In genomic region chr16:68235882-68236803, GRCh38 we compare ENCODE assay signal across 8 cellular contexts. TPM values are rescaled to one million over a fixed set of nuclear protein-coding genes. Genes with fewer than 3 reads are reported as not detected.
DNase-seq lines count a peak whose midpoint lies in the region; ATAC-seq, FAIRE-seq and TF ChIP-seq lines count a peak whose summit lies in the region.

Gene ESRP2 (minus strand): TSS chr16:68236127. CDS start chr16:68236045, 82 bp downstream.

- BruUV-seq in endothelial cell of umbilical vein (replicated peaks; lab: Mats Ljungman, UMichigan): no TSS peak

- H3K4me2 ChIP-seq in endothelial cell of umbilical vein (ENCODE audit: insufficient read depth, low read length): peak within 1 kb of the TSS; percentile 17

- peak; percentile 48 for FAIRE-seq in endothelial cell of umbilical vein (lab: Jason Lieb, UNC)

- H3K27ac Mint-ChIP-seq in WTC11: peak within 1 kb of the TSS; percentile 98
- peak within 1 kb of the TSS; percentile 9 to 95 (median 89) for H3K27ac Mint-ChIP-seq in naive thymus-derived CD4-positive, alpha-beta T cell

- H3K27ac ChIP-seq in C4-2B (peak within 1 kb of the TSS; percentile 97), HUES48 (ENCODE audit: low read depth, low read length) (peak within 1 kb of the TSS; percentile 95), endothelial cell of umbilical vein (ENCODE audit: insufficient read depth, low read depth, low read length) (peak within 1 kb of the TSS; percentile 93)
- peak within 1 kb of the TSS; percentile 67 for H3K27ac ChIP-seq in naive thymus-derived CD4-positive, alpha-beta T cell (ENCODE audit: low read depth, low read length)

- ATAC-seq in WTC11: peak; percentile 6
- peak; percentile 9 for ATAC-seq in naive thymus-derived CD4-positive, alpha-beta T cell
- no peak for ATAC-seq in HG02571 (IDR thresholded peaks at IDR 0.05; ENCODE audit: unreplicated experiment)
- no peak for ATAC-seq in GM18873 (IDR thresholded peaks at IDR 0.05; ENCODE audit: low FRiP score, unreplicated experiment)

- CTCF ChIA-PET in WTC11 (lab: Charles Lee): interaction anchor here (0.9 to 5.1 kb wide), 6 partner anchors 26 to 352 kb away, joined by 3 to 46 read pairs (median 11); partner anchors contain the start of genes NFATC3 and SLC7A6
- CTCF ChIA-PET in endothelial cell of umbilical vein (lab: Charles Lee): interaction anchor here (3.4 kb wide), 1 partner anchor 26 kb away, joined by 30 read pairs; the partner anchor contains the start of gene SLC7A6
- CTCF ChIA-PET in naive thymus-derived CD4-positive, alpha-beta T cell (lab: Charles Lee): interaction anchor here (0.6 to 1.2 kb wide), 2 partner anchors 19 to 197 kb away, joined by 3 read pairs; no protein-coding TSS in a partner anchor

- H3K4me1 ChIP-seq in HUES48 (ENCODE audit: control insufficient read depth, insufficient read depth, low read length): peaks cover 22% of the 10 kb centered on the region
- H3K4me1 ChIP-seq in endothelial cell of umbilical vein (ENCODE audit: control insufficient read depth, extremely low read depth, insufficient read depth, low read length): peaks cover 13% of the 10 kb centered on the region
- peaks cover 6 to 10% of the 10 kb centered on the region in 2 donors for H3K4me1 ChIP-seq in naive thymus-derived CD4-positive, alpha-beta T cell (ENCODE audit: control insufficient read depth in 2 of 2, insufficient read depth in 2 of 2, low read length in 2 of 2)

- H3K4me3 Mint-ChIP-seq in WTC11: peak within 1 kb of the TSS; percentile 94
- peak within 1 kb of the TSS; percentile 90 to 99 (median 96) for H3K4me3 Mint-ChIP-seq in naive thymus-derived CD4-positive, alpha-beta T cell

- H4K20me1 ChIP-seq in endothelial cell of umbilical vein (replicated peaks; ENCODE audit: control insufficient read depth, extremely low read depth, insufficient read depth, low read length): no peaks in the 10 kb centered on the region

- POLR2A ChIA-PET in WTC11 (lab: Charles Lee): interaction anchor here (0.8 to 4.2 kb wide), 5 partner anchors 18 to 151 kb away, joined by 3 to 39 read pairs (median 7); partner anchors contain the start of genes NFATC3, PRMT7, SLC7A6 and SLC7A6OS
- POLR2A ChIA-PET in endothelial cell of umbilical vein (lab: Charles Lee): interaction anchor here (0.9 kb wide), 1 partner anchor 96 kb away, joined by 3 read pairs; no protein-coding TSS in a partner anchor
- POLR2A ChIA-PET in naive thymus-derived CD4-positive, alpha-beta T cell (lab: Charles Lee): interaction anchor here (0.8 to 2.3 kb wide), 10 partner anchors 8 to 300 kb away, joined by 3 to 9 read pairs (median 5); partner anchors contain the start of gene NFATC3

- no peaks in the 10 kb centered on the region for H3K79me2 ChIP-seq in endothelial cell of umbilical vein (ENCODE audit: control insufficient read depth, insufficient read depth, low read length)

- peak within 1 kb of the TSS; percentile 46 for H2AFZ ChIP-seq in endothelial cell of umbilical vein (ENCODE audit: low read depth, low read length)

- H3K36me3 ChIP-seq in HUES48 (ENCODE audit: control insufficient read depth, insufficient read depth, low read length): peaks cover 26% of the 10 kb centered on the region
- H3K36me3 ChIP-seq in endothelial cell of umbilical vein (ENCODE audit: control insufficient read depth in 2 of 2, extremely low read depth in 1 of 2, insufficient read depth in 2 of 2, low read length in 2 of 2): no peaks in the 10 kb centered on the region
- peaks cover 0 to 3% (median 0%) of the 10 kb centered on the region in 3 experiments for H3K36me3 ChIP-seq in naive thymus-derived CD4-positive, alpha-beta T cell (ENCODE audit: control insufficient read depth in 2 of 3, insufficient read depth in 3 of 3, low read length in 3 of 3)

- peaks cover 14% of the 10 kb centered on the region for H3K27me3 Mint-ChIP-seq in WTC11 (ENCODE audit: low read depth)
- peaks cover 0 to 13% (median 0%) of the 10 kb centered on the region in 5 donors for H3K27me3 Mint-ChIP-seq in naive thymus-derived CD4-positive, alpha-beta T cell

- no peaks in the 10 kb centered on the region for H3K9me3 ChIP-seq in HUES48 (ENCODE audit: control insufficient read depth, insufficient read depth, low read length)
- no peaks in the 10 kb centered on the region for H3K9me3 ChIP-seq in endothelial cell of umbilical vein (replicated peaks; ENCODE audit: control insufficient read depth, insufficient read depth, low read length)
- no peaks in the 10 kb centered on the region for H3K9me3 ChIP-seq in naive thymus-derived CD4-positive, alpha-beta T cell (ENCODE audit: control insufficient read depth in 2 of 3, low read length in 3 of 3)

- intact Hi-C loops in endothelial cell of umbilical vein (cut with micrococcal nuclease): loop anchor here (2.0 kb wide), 1 partner anchor 343 kb away; the partner anchor contains the start of gene PSKH1
- intact Hi-C loops in naive thymus-derived CD4-positive, alpha-beta T cell (cut with micrococcal nuclease): loop anchor here (2.0 to 10.0 kb wide), 8 partner anchors 25 to 571 kb away; partner anchors contain the start of genes ACD (in 1 of the 2), C16orf86 (in 1 of the 2), ENKD1 (in 1 of the 2) and NFATC3 (in 1 of the 2)

- no peak for TF ChIP-seq POLR2A in endothelial cell of umbilical vein (IDR thresholded peaks at IDR 0.05; ENCODE audit: low read depth, low read length)

- dilution Hi-C loops in endothelial cell of umbilical vein (cut with MboI; ENCODE audit: extremely low pct_ligation_motif_present, low sequenced_read_pairs): no loop called here

- H3K9ac ChIP-seq in HUES48 (ENCODE audit: low read depth, low read length) (peak within 1 kb of the TSS; percentile 83), endothelial cell of umbilical vein (replicated peaks; ENCODE audit: extremely low read depth, insufficient read depth, low read length) (peak within 1 kb of the TSS; percentile 57)

- DNase-seq in WTC11 (ENCODE audit: low spot score) (peak; percentile 80), endothelial cell of umbilical vein (ENCODE audit: low read depth, low spot score) (no peak), AG08395 (ENCODE audit: low spot score) (no peak)
- DNase-seq in naive thymus-derived CD4-positive, alpha-beta T cell: peak in 6 of 9 donors; percentile 30 to 49 (median 32)

- H3K36me3 Mint-ChIP-seq in WTC11: peaks cover 15% of the 10 kb centered on the region; the same call in 1 of the 2 replicates
- peaks cover 0 to 2% (median 0%) of the 10 kb centered on the region in 5 donors for H3K36me3 Mint-ChIP-seq in naive thymus-derived CD4-positive, alpha-beta T cell

- H3K4me3 ChIP-seq in HUES48 (ENCODE audit: low read depth, low read length): peak within 1 kb of the TSS; percentile 82
- H3K4me3 ChIP-seq in endothelial cell of umbilical vein (replicated peaks in 1 of 3; ENCODE audit: insufficient read depth in 1 of 3, low read depth in 1 of 3, low read length in 3 of 3): peak within 1 kb of the TSS in 2 of 3 experiments; percentile 1 to 35
- H3K4me3 ChIP-seq in naive thymus-derived CD4-positive, alpha-beta T cell (ENCODE audit: low read length): peak within 1 kb of the TSS; percentile 91

- no peaks in the 10 kb centered on the region for H3K9me1 ChIP-seq in endothelial cell of umbilical vein (replicated peaks; ENCODE audit: control insufficient read depth, extremely low read depth, insufficient read depth, low read length)

- peaks cover 24% of the 10 kb centered on the region for H3K4me1 Mint-ChIP-seq in WTC11
- H3K4me1 Mint-ChIP-seq in naive thymus-derived CD4-positive, alpha-beta T cell: peaks cover 23 to 45% (median 34%) of the 10 kb centered on the region in 7 donors

- no peaks in the 10 kb centered on the region for H3K9me3 Mint-ChIP-seq in WTC11
- H3K9me3 Mint-ChIP-seq in naive thymus-derived CD4-positive, alpha-beta T cell: peaks cover 0 to 5% (median 0%) of the 10 kb centered on the region in 11 donors

- H3K27me3 ChIP-seq in HUES48 (ENCODE audit: control insufficient read depth, insufficient read depth, low read length) (no peaks in the 10 kb centered on the region), endothelial cell of umbilical vein (ENCODE audit: control insufficient read depth in 2 of 2, insufficient read depth in 2 of 2, low read length in 2 of 2) (no peaks in the 10 kb centered on the region)
- H3K27me3 ChIP-seq in naive thymus-derived CD4-positive, alpha-beta T cell (ENCODE audit: control insufficient read depth in 2 of 2, insufficient read depth in 2 of 2, low read length in 2 of 2): no peaks in the 10 kb centered on the region

- TF ChIP-seq CTCF in C4-2B (conservative IDR thresholded peaks at IDR 0.05) (no peak), WTC11 (IDR thresholded peaks at IDR 0.05) (no peak), endothelial cell of umbilical vein (IDR thresholded peaks at IDR 0.05; ENCODE audit: extremely low read depth in 1 of 2, insufficient read depth in 1 of 2, low read depth in 1 of 2, low read length in 2 of 2) (no peak)

TF ChIP-seq in WTC11, 78 proteins besides CTCF, POLR2A, EP300 and RAD21 (continues in another document):
- TF ChIP-seq CBFB (CRISPR knock-in tag; IDR thresholded peaks at IDR 0.05; ENCODE audit: low read depth) (0 out of 2 replicates have a peak, but pooled peaks have one; percentile 63), EMX1 (CRISPR knock-in tag; IDR thresholded peaks at IDR 0.05) (peak; percentile 61; the same call in 1 of the 2 replicates)

TF ChIP-seq in endothelial cell of umbilical vein, 7 proteins besides CTCF, POLR2A, EP300 and RAD21 (continues in another document):
- TF ChIP-seq FOS (IDR thresholded peaks at IDR 0.05; ENCODE audit: borderline replicate concordance, insufficient read depth, low read length): no peak
- peak; percentile 49 for TF ChIP-seq EZH2 (IDR thresholded peaks at IDR 0.05; ENCODE audit: borderline replicate concordance, low read depth, low read length, severe bottlenecking)
- no peak for TF ChIP-seq MYC (IDR thresholded peaks at IDR 0.05; ENCODE audit: low read depth, low read length)
- no peak for TF ChIP-seq GATA2 (IDR thresholded peaks at IDR 0.05; ENCODE audit: insufficient read depth, insufficient read length, low read depth, low read length)
- no peak for TF ChIP-seq POLR2AphosphoS5 (IDR thresholded peaks at IDR 0.05; ENCODE audit: insufficient read depth, low read depth, low read length)

RNA-seq across cellular contexts. Expression of gene ESRP2, which starts in this region (rescaled TPM):
- total RNA-seq in WTC11 (2021) (48.5 to 55.0 TPM (median 49.8 TPM) in 3 replicates), endothelial cell of umbilical vein (0.66 and 0.99 TPM in 2 replicates)
- polyA plus RNA-seq in endothelial cell of umbilical vein: 0.57 and 0.70 TPM in 2 replicates
- polyA plus RNA-seq in endothelial cell of umbilical vein (2011; cell fraction: cytosol; rRNA removed): 0.32 and 0.34 TPM in 2 replicates
- 1.5 and 3.2 TPM in 2 replicates for polyA plus RNA-seq in endothelial cell of umbilical vein (2011; cell fraction: nucleus; rRNA removed)
- polyA plus RNA-seq in endothelial cell of umbilical vein (2012): 0.44 and 0.80 TPM in 2 replicates
- 0.87 and 1.9 TPM in 2 replicates for polyA minus RNA-seq in endothelial cell of umbilical vein
- 27.9 TPM for polyA minus RNA-seq in endothelial cell of umbilical vein (2011; cell fraction: cytosol; rRNA and poly(A)+ RNA removed)
- polyA minus RNA-seq in endothelial cell of umbilical vein (2011; cell fraction: nucleus; rRNA and poly(A)+ RNA removed): 0.29 TPM in 1 of 2 replicates, not detected in the other
- not detected for total RNA-seq in naive thymus-derived CD4-positive, alpha-beta T cell
- polyA plus RNA-seq in naive thymus-derived CD4-positive, alpha-beta T cell: under 1 TPM; 0.11 to 0.29 TPM

Comparison
In these comparisons a context has a peak if more than half of its experiments do, and no peak if none do; other contexts are left out.
1. RNA of gene ESRP2 (total RNA-seq): 48.5 to 55.0 TPM in WTC11; 0.66 to 0.99 TPM in endothelial cell of umbilical vein and not detected in naive thymus-derived CD4-positive, alpha-beta T cell; every median in the first group is over 10 times any median in the second.
2. Peak in DNase-seq, ATAC-seq, H3K4me3 ChIP-seq and H3K27ac ChIP-seq in naive thymus-derived CD4-positive, alpha-beta T cell; RNA of the gene not detected or under 1 TPM.
3. H3K4me3 ChIP-seq: peak in every context shown above with its lines; median percentile 91 in naive thymus-derived CD4-positive, alpha-beta T cell; 82 in HUES48; 18 in endothelial cell of umbilical vein.
4. Peak in every context shown above with its lines, with median percentiles within 50 percentile points of each other: H3K27ac ChIP-seq.